In the genomic region with DNA sequence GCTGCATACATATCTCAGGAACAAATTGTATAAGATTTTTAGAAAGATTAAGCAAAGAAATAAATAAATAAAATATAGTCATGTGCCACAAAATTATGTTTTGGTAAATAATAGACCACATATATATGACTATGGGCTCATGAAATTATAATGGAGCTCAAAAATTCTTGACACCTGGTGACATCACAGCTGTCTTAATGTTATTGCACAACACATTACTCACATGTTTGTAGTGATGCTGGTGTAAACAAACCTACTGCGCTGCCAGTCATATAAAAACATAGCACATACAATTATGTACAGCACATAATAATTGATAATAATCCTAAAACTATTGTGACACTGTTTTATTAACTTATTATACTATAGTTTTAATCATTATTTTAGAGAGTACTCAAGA, we compare ENCODE assay signal across 24 cellular contexts.
"Had no signal": no experiment of that assay in that cellular context is flagged by ENCODE, and none has a peak within 500 bp of the region (broad histone marks: within the 10 kb centered on the region; RNA-seq: fewer than 3 reads in every experiment).

No MANE protein-coding gene starts in this region.

- H3K36me3 ChIP-seq: left ventricle myocardium inferior, pancreas, prostate gland, tibial nerve, upper lobe of left lung, vagina had no signal

- H3K4me2 ChIP-seq: smooth muscle cell had no signal

- H3K4me3 ChIP-seq: left ventricle myocardium inferior, pancreas, prostate gland, smooth muscle cell, tibial nerve, upper lobe of left lung, vagina had no signal

- H3K4me1 ChIP-seq: left ventricle myocardium inferior, pancreas, prostate gland, tibial nerve, upper lobe of left lung, vagina had no signal

- H3K4me3 Mint-ChIP-seq: naive thymus-derived CD8-positive, alpha-beta T cell; nephron; neural crest cell; stimulated activated memory B cell treated with anti-CD40 and anti-IgM and Interleukin-4, amounts not matched to agents 10 μg/mL and 1 μg/mL and 100 μg/mL, for 72 hours; stimulated activated naive CD8-positive, alpha-beta T cell treated with anti-CD3 and anti-CD28 coated beads, Interleukin-15, amount 100 ng/mL, for 72 hours had no signal

- DNase-seq: islet precursor cell; left ventricle myocardium inferior; mesenchymal stem cell; naive thymus-derived CD8-positive, alpha-beta T cell; nucleus accumbens; pancreas; posterior cingulate gyrus; retina; right cardiac atrium; stimulated activated CD4-positive, alpha-beta T cell treated with anti-CD3 and anti-CD28 coated beads, Interleukin-1b, Interleukin-23, amount 100 ng/mL, for 48 hours; stimulated activated CD4-positive, alpha-beta T cell treated with anti-CD3 and anti-CD28 coated beads, Interleukin-2, amount 100 ng/mL, for 48 hours; stimulated activated CD4-positive, alpha-beta T cell treated with anti-CD3 and anti-CD28 coated beads, Interleukin-4, amount 100 ng/mL, for 4 hours; stimulated activated CD8-positive, alpha-beta memory T cell treated with anti-CD3 and anti-CD28 coated beads, Interleukin-4, amount 100 ng/mL, for 48 hours; stimulated activated naive CD4-positive, alpha-beta T cell treated with Interleukin-2 at 50 U/mL for 16 hours; stimulated activated naive CD8-positive, alpha-beta T cell treated with anti-CD3 and anti-CD28 coated beads, Interleukin-15, amount 100 ng/mL, for 72 hours; substantia nigra; upper lobe of left lung had no signal

- H3K9me3 Mint-ChIP-seq: nephron; stimulated activated memory B cell treated with anti-CD40 and anti-IgM and Interleukin-4, amounts not matched to agents 10 μg/mL and 1 μg/mL and 100 μg/mL, for 72 hours had no signal

- H3K36me3 Mint-ChIP-seq: naive thymus-derived CD8-positive, alpha-beta T cell; stimulated activated memory B cell treated with anti-CD40 and anti-IgM and Interleukin-4, amounts not matched to agents 10 μg/mL and 1 μg/mL and 100 μg/mL, for 72 hours had no signal

- H3K27ac ChIP-seq: left ventricle myocardium inferior, pancreas, prostate gland, tibial nerve, upper lobe of left lung, vagina had no signal

- H3K27me3 Mint-ChIP-seq: naive thymus-derived CD8-positive, alpha-beta T cell; stimulated activated memory B cell treated with anti-CD40 and anti-IgM and Interleukin-4, amounts not matched to agents 10 μg/mL and 1 μg/mL and 100 μg/mL, for 72 hours; stimulated activated naive CD8-positive, alpha-beta T cell treated with anti-CD3 and anti-CD28 coated beads, Interleukin-15, amount 100 ng/mL, for 72 hours had no signal

- ATAC-seq: naive thymus-derived CD8-positive, alpha-beta T cell; pancreas; right cardiac atrium; stimulated activated memory B cell treated with anti-CD40 and anti-IgM and Interleukin-4, amounts not matched to agents 10 μg/mL and 1 μg/mL and 100 μg/mL, for 72 hours; stimulated activated naive CD8-positive, alpha-beta T cell treated with anti-CD3 and anti-CD28 coated beads, Interleukin-15, amount 100 ng/mL, for 72 hours had no signal

- H3K9me3 ChIP-seq: pancreas, prostate gland, tibial nerve, upper lobe of left lung, vagina had no signal

- H3K27ac Mint-ChIP-seq: naive thymus-derived CD8-positive, alpha-beta T cell; nephron; stimulated activated memory B cell treated with anti-CD40 and anti-IgM and Interleukin-4, amounts not matched to agents 10 μg/mL and 1 μg/mL and 100 μg/mL, for 72 hours; stimulated activated naive CD8-positive, alpha-beta T cell treated with anti-CD3 and anti-CD28 coated beads, Interleukin-15, amount 100 ng/mL, for 72 hours had no signal

- H3K27me3 ChIP-seq: pancreas, tibial nerve, upper lobe of left lung, vagina had no signal

- H3K4me1 Mint-ChIP-seq: naive thymus-derived CD8-positive, alpha-beta T cell; nephron; neural crest cell; stimulated activated memory B cell treated with anti-CD40 and anti-IgM and Interleukin-4, amounts not matched to agents 10 μg/mL and 1 μg/mL and 100 μg/mL, for 72 hours; stimulated activated naive CD8-positive, alpha-beta T cell treated with anti-CD3 and anti-CD28 coated beads, Interleukin-15, amount 100 ng/mL, for 72 hours had no signal

- FAIRE-seq: pancreas had no signal
